ENCODE assay signal across 17 cellular contexts in the genomic region with DNA sequence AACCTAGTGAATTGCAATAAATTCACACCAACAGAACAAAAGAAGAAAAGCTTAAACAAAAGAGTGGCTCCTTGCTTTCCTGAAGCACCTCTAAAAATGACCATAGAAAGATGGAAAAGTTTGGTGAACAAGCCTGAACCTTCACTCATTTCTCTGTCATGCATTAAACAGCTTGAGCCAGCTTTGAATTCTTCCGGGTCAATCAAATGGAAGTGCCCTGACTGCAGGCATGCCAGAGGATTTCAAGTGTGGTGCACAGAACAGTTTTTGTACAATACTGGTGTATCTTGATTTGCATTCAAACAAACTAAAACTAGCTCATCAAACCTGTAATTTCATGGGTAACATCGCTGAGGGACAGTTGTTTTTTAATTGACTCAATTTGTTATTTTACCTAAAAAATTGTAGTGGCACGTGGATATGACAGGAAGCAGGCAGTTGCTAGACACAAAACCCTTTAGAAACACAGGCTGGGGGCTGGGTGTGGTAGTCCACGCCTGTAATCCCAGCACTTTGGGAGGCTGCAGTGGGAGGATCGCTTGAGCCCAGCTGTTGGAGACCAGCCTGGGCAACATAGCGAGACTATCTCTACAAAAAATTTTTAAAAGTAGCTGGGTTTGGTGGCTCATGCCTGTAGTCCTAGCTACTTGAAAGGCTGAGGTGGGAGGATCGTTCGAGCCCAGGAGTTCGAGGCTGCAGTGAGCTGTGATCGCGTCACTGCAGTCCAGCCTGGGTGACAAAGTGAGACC. TPM values are rescaled to one million over a fixed set of nuclear protein-coding genes. Genes with fewer than 3 reads are reported as not detected.
DNase-seq lines count a peak whose midpoint lies in the region; ATAC-seq and TF ChIP-seq lines count a peak whose summit lies in the region.
"Had no signal": no experiment of that assay in that cellular context is flagged by ENCODE, and none has a peak within 500 bp of the region (broad histone marks: within the 10 kb centered on the region; RNA-seq: fewer than 3 reads in every experiment).

No MANE protein-coding gene starts in this region.

- H3K27me3 Mint-ChIP-seq in stimulated activated naive CD8-positive, alpha-beta T cell treated with anti-CD3 and anti-CD28 coated beads, Interleukin-15, Interleukin-2, amounts not matched to agents 100 ng/mL and 50 ng/mL, for 24 hours, result no peaks in the 10 kb centered on the region
- H3K27me3 Mint-ChIP-seq in activated CD8-positive, alpha-beta T cell treated with anti-CD3 and anti-CD28 coated beads, Interleukin-2, amount 10 ng/mL, durations not matched to agents 7 days and 5 days (ENCODE audit: low read depth), result no peaks in the 10 kb centered on the region
- no peaks in the 10 kb centered on the region for H3K27me3 Mint-ChIP-seq in immature natural killer cell (ENCODE audit: low read depth in 3 of 3)
- H3K27me3 Mint-ChIP-seq: stimulated activated memory B cell treated with anti-CD40 and anti-IgM and Interleukin-4, amounts not matched to agents 10 μg/mL and 1 μg/mL and 100 μg/mL, for 72 hours had no signal

- peaks cover 87% of the 10 kb centered on the region for H3K4me1 Mint-ChIP-seq in stimulated activated naive CD8-positive, alpha-beta T cell treated with anti-CD3 and anti-CD28 coated beads, Interleukin-15, Interleukin-2, amounts not matched to agents 100 ng/mL and 50 ng/mL, for 24 hours (ENCODE audit: low read depth)
- peaks cover 79% of the 10 kb centered on the region for H3K4me1 Mint-ChIP-seq in activated CD8-positive, alpha-beta T cell treated with anti-CD3 and anti-CD28 coated beads, Interleukin-2, amount 10 ng/mL, durations not matched to agents 7 days and 5 days (ENCODE audit: low read depth)
- H3K4me1 Mint-ChIP-seq in immature natural killer cell, result peaks cover 49% of the 10 kb centered on the region in 2 donors

- DNase-seq in stimulated activated naive CD8-positive, alpha-beta T cell treated with anti-CD3 and anti-CD28 coated beads, Interleukin-15, Interleukin-2, amounts not matched to agents 100 U/mL and 50 U/mL, for 24 hours, result no peak
- DNase-seq in activated CD8-positive, alpha-beta T cell treated with anti-CD3 and anti-CD28 coated beads, Interleukin-2, amount 10 ng/mL, durations not matched to agents 7 days and 5 days, result peak; percentile 11
- DNase-seq in immature natural killer cell, result no peak
- DNase-seq in upper lobe of right lung, result no peak
- DNase-seq in GM20000 (ENCODE audit: low spot score), result no peak
- DNase-seq in GM19238 (ENCODE audit: insufficient read length, low spot score), result no peak
- no peak for DNase-seq in NOMO-1 treated with dmso at 0.1 percent for 144 hours (lab: John Stamatoyannopoulos, UW; ENCODE audit: unreplicated experiment)
- DNase-seq: C1 segment of cervical spinal cord, DMS79 treated with DMSO at 0.1 percent for 48 hours, left ventricle myocardium inferior, NCI-H1092 treated with DMSO at 0.1 percent for 48 hours, NCI-H526 treated with DMSO at 0.1 percent for 48 hours, small intestine, transverse colon had no signal

- no peaks in the 10 kb centered on the region for H3K9me3 Mint-ChIP-seq in stimulated activated naive CD8-positive, alpha-beta T cell treated with anti-CD3 and anti-CD28 coated beads, Interleukin-15, Interleukin-2, amounts not matched to agents 100 ng/mL and 50 ng/mL, for 24 hours
- H3K9me3 Mint-ChIP-seq in activated CD8-positive, alpha-beta T cell treated with anti-CD3 and anti-CD28 coated beads, Interleukin-2, amount 10 ng/mL, durations not matched to agents 7 days and 5 days (ENCODE audit: insufficient read depth), result no peaks in the 10 kb centered on the region
- no peaks in the 10 kb centered on the region for H3K9me3 Mint-ChIP-seq in immature natural killer cell
- H3K9me3 Mint-ChIP-seq: stimulated activated memory B cell treated with anti-CD40 and anti-IgM and Interleukin-4, amounts not matched to agents 10 μg/mL and 1 μg/mL and 100 μg/mL, for 72 hours had no signal

- H3K36me3 Mint-ChIP-seq in stimulated activated naive CD8-positive, alpha-beta T cell treated with anti-CD3 and anti-CD28 coated beads, Interleukin-15, Interleukin-2, amounts not matched to agents 100 ng/mL and 50 ng/mL, for 24 hours (ENCODE audit: low read depth), result peaks cover 21% of the 10 kb centered on the region
- H3K36me3 Mint-ChIP-seq in activated CD8-positive, alpha-beta T cell treated with anti-CD3 and anti-CD28 coated beads, Interleukin-2, amount 10 ng/mL, durations not matched to agents 7 days and 5 days (ENCODE audit: low read depth), result peaks cover 62% of the 10 kb centered on the region
- peaks cover 3 to 12% (median 8%) of the 10 kb centered on the region in 3 donors for H3K36me3 Mint-ChIP-seq in immature natural killer cell

- intact Hi-C loops in upper lobe of right lung (cut with DNase I), result no loop called here

- H3K9me3 ChIP-seq in upper lobe of right lung, result no peaks in the 10 kb centered on the region
- H3K9me3 ChIP-seq: left ventricle myocardium inferior, transverse colon had no signal

- peak overlapping the region; percentile 68 for H3K27ac Mint-ChIP-seq in stimulated activated naive CD8-positive, alpha-beta T cell treated with anti-CD3 and anti-CD28 coated beads, Interleukin-15, Interleukin-2, amounts not matched to agents 100 ng/mL and 50 ng/mL, for 24 hours
- H3K27ac Mint-ChIP-seq in activated CD8-positive, alpha-beta T cell treated with anti-CD3 and anti-CD28 coated beads, Interleukin-2, amount 10 ng/mL, durations not matched to agents 7 days and 5 days, result peak overlapping the region; percentile 53
- peak overlapping the region in 4 of 6 donors; percentile 2 to 31 (median 11) for H3K27ac Mint-ChIP-seq in immature natural killer cell
- H3K27ac Mint-ChIP-seq: stimulated activated memory B cell treated with anti-CD40 and anti-IgM and Interleukin-4, amounts not matched to agents 10 μg/mL and 1 μg/mL and 100 μg/mL, for 72 hours had no signal

- no peaks in the 10 kb centered on the region for H3K27me3 ChIP-seq in upper lobe of right lung
- H3K27me3 ChIP-seq: transverse colon had no signal

- H3K36me3 ChIP-seq in upper lobe of right lung, result no peaks in the 10 kb centered on the region
- H3K36me3 ChIP-seq: left ventricle myocardium inferior, transverse colon had no signal

- CTCF ChIA-PET in activated CD8-positive, alpha-beta T cell treated with anti-CD3 and anti-CD28 coated beads, Interleukin-2, amount 10 ng/mL, durations not matched to agents 7 days and 5 days (lab: Charles Lee), result interaction anchor here (0.7 to 5.4 kb wide), 5 partner anchors 8 to 49 kb away, joined by 3 to 29 read pairs (median 4); a partner anchor contains a TSS

- no peak overlapping the region for H3K4me3 ChIP-seq in upper lobe of right lung
- H3K4me3 ChIP-seq: left ventricle myocardium inferior, transverse colon had no signal

- H3K4me3 Mint-ChIP-seq in stimulated activated naive CD8-positive, alpha-beta T cell treated with anti-CD3 and anti-CD28 coated beads, Interleukin-15, Interleukin-2, amounts not matched to agents 100 ng/mL and 50 ng/mL, for 24 hours, result peak overlapping the region; percentile 11
- H3K4me3 Mint-ChIP-seq in activated CD8-positive, alpha-beta T cell treated with anti-CD3 and anti-CD28 coated beads, Interleukin-2, amount 10 ng/mL, durations not matched to agents 7 days and 5 days, result no peak overlapping the region
- H3K4me3 Mint-ChIP-seq in immature natural killer cell, result peak overlapping the region in 1 of 5 donors; percentile 26
- H3K4me3 Mint-ChIP-seq: stimulated activated memory B cell treated with anti-CD40 and anti-IgM and Interleukin-4, amounts not matched to agents 10 μg/mL and 1 μg/mL and 100 μg/mL, for 72 hours had no signal

- TF ChIP-seq CTCF in upper lobe of right lung (IDR thresholded peaks at IDR 0.05) (no peak), GM20000 (IDR thresholded peaks at IDR 0.05; ENCODE audit: extremely low read depth, missing control alignments) (no peak)

- H3K4me1 ChIP-seq in upper lobe of right lung, result peaks cover 50% of the 10 kb centered on the region

- H3K27ac ChIP-seq in upper lobe of right lung, result peak overlapping the region; percentile 32
- H3K27ac ChIP-seq: transverse colon had no signal

- ATAC-seq in stimulated activated naive CD8-positive, alpha-beta T cell treated with anti-CD3 and anti-CD28 coated beads, Interleukin-15, Interleukin-2, amounts not matched to agents 100 U/mL and 50 U/mL, for 24 hours, result no peak
- no peak for ATAC-seq in activated CD8-positive, alpha-beta T cell treated with anti-CD3 and anti-CD28 coated beads, Interleukin-2, amount 10 ng/mL, durations not matched to agents 7 days and 5 days
- ATAC-seq in upper lobe of right lung, result no peak
- ATAC-seq: stimulated activated memory B cell treated with anti-CD40 and anti-IgM and Interleukin-4, amounts not matched to agents 10 μg/mL and 1 μg/mL and 100 μg/mL, for 72 hours had no signal

- POLR2A ChIA-PET in activated CD8-positive, alpha-beta T cell treated with anti-CD3 and anti-CD28 coated beads, Interleukin-2, amount 10 ng/mL, durations not matched to agents 7 days and 5 days (lab: Charles Lee), result interaction anchor here (1.2 to 2.6 kb wide), 2 partner anchors 8 to 29 kb away, joined by 3 to 11 read pairs; a partner anchor contains a TSS

RNA-seq across cellular contexts. Expression of a gene that starts 9.1 kb away (rescaled TPM):
- 10 to 100 TPM; 17.8 to 18.8 TPM for total RNA-seq in activated CD8-positive, alpha-beta T cell treated with anti-CD3 and anti-CD28 coated beads, Interleukin-2, amount 10 ng/mL, durations not matched to agents 7 days and 5 days
- 1 to 10 TPM; 3.2 to 5.5 (median 3.5) TPM for polyA plus RNA-seq in immature natural killer cell
- 40.2 TPM for total RNA-seq in upper lobe of right lung
- total RNA-seq: SK-MEL-5 had no signal

RNA-seq across cellular contexts. Expression of a gene that starts 28.7 kb away (rescaled TPM):
- total RNA-seq in activated CD8-positive, alpha-beta T cell treated with anti-CD3 and anti-CD28 coated beads, Interleukin-2, amount 10 ng/mL, durations not matched to agents 7 days and 5 days, result 10 to 100 TPM; 60.5 to 66.3 TPM
- 10 to 100 TPM; 21.2 to 42.2 (median 30.6) TPM for polyA plus RNA-seq in immature natural killer cell
- total RNA-seq in upper lobe of right lung, result 27.8 TPM

RNA-seq across cellular contexts. Expression of a gene that starts 29.1 kb away (rescaled TPM):
- total RNA-seq in activated CD8-positive, alpha-beta T cell treated with anti-CD3 and anti-CD28 coated beads, Interleukin-2, amount 10 ng/mL, durations not matched to agents 7 days and 5 days, result 10 to 100 TPM; 92.7 to 94.2 TPM
- 1 to 10 TPM; 1.1 to 2.2 (median 1.8) TPM for polyA plus RNA-seq in immature natural killer cell
- total RNA-seq in upper lobe of right lung, result 1.5 TPM

RNA-seq across cellular contexts. Expression of a gene that starts 47.3 kb away (rescaled TPM):
- 100 to 1,000 TPM; 118 to 125 TPM for total RNA-seq in activated CD8-positive, alpha-beta T cell treated with anti-CD3 and anti-CD28 coated beads, Interleukin-2, amount 10 ng/mL, durations not matched to agents 7 days and 5 days
- polyA plus RNA-seq in immature natural killer cell, result 100 to 1,000 TPM; 155 to 163 (median 161) TPM
- total RNA-seq in upper lobe of right lung, result 77.4 TPM

Comparison
In these comparisons a context has a peak if more than half of its experiments do, and no peak if none do; other contexts are left out.
1. H3K27ac Mint-ChIP-seq: peak in every context shown above with its lines; median percentile 68 in stimulated activated naive CD8-positive, alpha-beta T cell treated with anti-CD3 and anti-CD28 coated beads, Interleukin-15, Interleukin-2, amounts not matched to agents 100 ng/mL and 50 ng/mL, for 24 hours; 53 in activated CD8-positive, alpha-beta T cell treated with anti-CD3 and anti-CD28 coated beads, Interleukin-2, amount 10 ng/mL, durations not matched to agents 7 days and 5 days; 11 in immature natural killer cell.
2. RNA of a gene that starts 29.1 kb away (total RNA-seq): 92.7 to 94.2 TPM in activated CD8-positive, alpha-beta T cell treated with anti-CD3 and anti-CD28 coated beads, Interleukin-2, amount 10 ng/mL, durations not matched to agents 7 days and 5 days; 1.5 TPM in upper lobe of right lung (single experiment); every median in the first group is over 10 times any median in the second.